15 cellular contexts compared by ENCODE assay signal in genomic region chr2:160253440-160254296, GRCh38. TPM values are rescaled to one million over a fixed set of nuclear protein-coding genes. Genes with fewer than 3 reads are reported as not detected.
DNase-seq lines count a peak whose midpoint lies in the region; ATAC-seq, FAIRE-seq and TF ChIP-seq lines count a peak whose summit lies in the region.
"Had no signal": no experiment of that assay in that cellular context is flagged by ENCODE, and none has a peak within 500 bp of the region (broad histone marks: within the 10 kb centered on the region; RNA-seq: fewer than 3 reads in every experiment).

No MANE protein-coding gene starts in this region.

- TF ChIP-seq EP300 in Ishikawa (IDR thresholded peaks at IDR 0.05; ENCODE audit: borderline replicate concordance) = peak; percentile 36; the same call in 1 of the 2 replicates

- TF ChIP-seq CTCF in astrocyte of the spinal cord (IDR thresholded peaks at IDR 0.05; ENCODE audit: low read depth, low read length) = no peak
- no peak for TF ChIP-seq CTCF in kidney (IDR thresholded peaks at IDR 0.05; ENCODE audit: borderline replicate concordance, extremely low read depth, insufficient read depth)

- no peaks in the 10 kb centered on the region for H3K36me3 ChIP-seq in kidney (ENCODE audit: control insufficient read depth in 1 of 2, insufficient read depth in 2 of 2, low read length in 2 of 2)
- peaks cover 0 to 3% (median 0%) of the 10 kb centered on the region in 3 donors for H3K36me3 ChIP-seq in skeletal muscle tissue (ENCODE audit: control insufficient read depth in 3 of 3, insufficient read depth in 3 of 3, low read length in 3 of 3)
- H3K36me3 ChIP-seq: thyroid gland had no signal

- H3K4me1 ChIP-seq in kidney (ENCODE audit: control insufficient read depth in 1 of 2, insufficient read depth in 1 of 2, low read depth in 1 of 2, low read length in 2 of 2) = peaks cover 10 to 25% of the 10 kb centered on the region in 2 donors
- peaks cover 17 to 34% (median 20%) of the 10 kb centered on the region in 3 donors for H3K4me1 ChIP-seq in skeletal muscle tissue (ENCODE audit: control insufficient read depth in 3 of 3, insufficient read depth in 3 of 3, low read length in 3 of 3)

- H3K9me3 ChIP-seq in kidney (ENCODE audit: control insufficient read depth in 1 of 2, low read length in 2 of 2) (no peaks in the 10 kb centered on the region), skeletal muscle tissue (ENCODE audit: control insufficient read depth in 3 of 3, low read length in 3 of 3) (no peaks in the 10 kb centered on the region)
- H3K9me3 ChIP-seq: thyroid gland had no signal

- in situ Hi-C loops in astrocyte of the spinal cord (cut with HindIII; ENCODE audit: low sequenced_read_pairs) = no loop called here

- H3K27ac ChIP-seq in kidney (ENCODE audit: low read depth in 2 of 2, low read length in 2 of 2) (peak overlapping the region; percentile 14 to 47), skeletal muscle tissue (ENCODE audit: low read depth, low read length) (peak overlapping the region; percentile 77)
- H3K27ac ChIP-seq: skin epidermis, thyroid gland had no signal

- TF ChIP-seq RAD21 in Ishikawa (IDR thresholded peaks at IDR 0.05; ENCODE audit: low read depth) = no peak

- H3K4me3 ChIP-seq in astrocyte of the spinal cord (ENCODE audit: low read depth, low read length) (no peak overlapping the region), kidney (ENCODE audit: low read length in 2 of 2) (peak overlapping the region; percentile 32 to 53), skeletal muscle tissue (ENCODE audit: low read length in 3 of 3) (peak overlapping the region; percentile 72 to 87 (median 79))
- H3K4me3 ChIP-seq: skin epidermis, thyroid gland had no signal

- ATAC-seq in GM21619 (IDR thresholded peaks at IDR 0.05; ENCODE audit: unreplicated experiment) = no peak

- no peaks in the 10 kb centered on the region for H3K27me3 ChIP-seq in skeletal muscle tissue (ENCODE audit: control insufficient read depth in 3 of 3, insufficient read depth in 3 of 3, low read length in 3 of 3)
- H3K27me3 ChIP-seq: thyroid gland had no signal

- DNase-seq in astrocyte of the spinal cord (ENCODE audit: low read depth, low spot score) (peak; percentile 74), kidney (no peak), OCI-M1 (lab: John Stamatoyannopoulos, UW) (no peak), GOT3 (lab: John Stamatoyannopoulos, UW) (no peak)
- DNase-seq: activated CD4-positive, alpha-beta T cell treated with anti-CD3 and anti-CD28 coated beads, Interleukin-2, amount 50 U/mL, for 1 hour; activated effector memory CD4-positive, alpha-beta T cell treated with Interleukin-2 at 50 U/mL for 16 hours; caudate nucleus; erythroblast; Kasumi-1; NCI-H2029; thyroid gland had no signal

- intact Hi-C loops in kidney (cut with DNase I) = no loop called here

- no peak overlapping the region for H3K9ac ChIP-seq in kidney (ENCODE audit: low read length in 2 of 2)
- H3K9ac ChIP-seq in skeletal muscle tissue (ENCODE audit: low read depth in 1 of 3, low read length in 3 of 3) = peak overlapping the region; percentile 70 to 88 (median 85)

- FAIRE-seq in kidney (lab: Jason Lieb, UNC) = peak; percentile 49

TF ChIP-seq in Ishikawa, 13 proteins besides CTCF, POLR2A, EP300 and RAD21:
- TF ChIP-seq TAF1 (IDR thresholded peaks at IDR 0.05; ENCODE audit: low read depth) (no peak), TEAD4 (IDR thresholded peaks at IDR 0.05) (peak; percentile 46; the same call in 1 of the 2 replicates), EGR1 (IDR thresholded peaks at IDR 0.05) (no peak), FOXM1 (IDR thresholded peaks at IDR 0.05; ENCODE audit: borderline replicate concordance, low read depth) (no peak), CREB1 (IDR thresholded peaks at IDR 0.05; ENCODE audit: low read depth) (no peak), CEBPB (IDR thresholded peaks at IDR 0.05) (no peak), YY1 (IDR thresholded peaks at IDR 0.05; ENCODE audit: low read depth) (no peak), NFIC (IDR thresholded peaks at IDR 0.05) (peak; percentile 53; the same call in 1 of the 2 replicates), MAX (IDR thresholded peaks at IDR 0.05) (0 out of 2 replicates have a peak, but pooled peaks have one; percentile 25), ZBTB7A (IDR thresholded peaks at IDR 0.05; ENCODE audit: low read depth) (no peak), TCF12 (IDR thresholded peaks at IDR 0.05; ENCODE audit: low read depth) (no peak)
- TF ChIP-seq, protein P1, sequence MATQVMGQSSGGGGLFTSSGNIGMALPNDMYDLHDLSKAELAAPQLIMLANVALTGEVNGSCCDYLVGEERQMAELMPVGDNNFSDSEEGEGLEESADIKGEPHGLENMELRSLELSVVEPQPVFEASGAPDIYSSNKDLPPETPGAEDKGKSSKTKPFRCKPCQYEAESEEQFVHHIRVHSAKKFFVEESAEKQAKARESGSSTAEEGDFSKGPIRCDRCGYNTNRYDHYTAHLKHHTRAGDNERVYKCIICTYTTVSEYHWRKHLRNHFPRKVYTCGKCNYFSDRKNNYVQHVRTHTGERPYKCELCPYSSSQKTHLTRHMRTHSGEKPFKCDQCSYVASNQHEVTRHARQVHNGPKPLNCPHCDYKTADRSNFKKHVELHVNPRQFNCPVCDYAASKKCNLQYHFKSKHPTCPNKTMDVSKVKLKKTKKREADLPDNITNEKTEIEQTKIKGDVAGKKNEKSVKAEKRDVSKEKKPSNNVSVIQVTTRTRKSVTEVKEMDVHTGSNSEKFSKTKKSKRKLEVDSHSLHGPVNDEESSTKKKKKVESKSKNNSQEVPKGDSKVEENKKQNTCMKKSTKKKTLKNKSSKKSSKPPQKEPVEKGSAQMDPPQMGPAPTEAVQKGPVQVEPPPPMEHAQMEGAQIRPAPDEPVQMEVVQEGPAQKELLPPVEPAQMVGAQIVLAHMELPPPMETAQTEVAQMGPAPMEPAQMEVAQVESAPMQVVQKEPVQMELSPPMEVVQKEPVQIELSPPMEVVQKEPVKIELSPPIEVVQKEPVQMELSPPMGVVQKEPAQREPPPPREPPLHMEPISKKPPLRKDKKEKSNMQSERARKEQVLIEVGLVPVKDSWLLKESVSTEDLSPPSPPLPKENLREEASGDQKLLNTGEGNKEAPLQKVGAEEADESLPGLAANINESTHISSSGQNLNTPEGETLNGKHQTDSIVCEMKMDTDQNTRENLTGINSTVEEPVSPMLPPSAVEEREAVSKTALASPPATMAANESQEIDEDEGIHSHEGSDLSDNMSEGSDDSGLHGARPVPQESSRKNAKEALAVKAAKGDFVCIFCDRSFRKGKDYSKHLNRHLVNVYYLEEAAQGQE (IDR thresholded peaks at IDR 0.05; ENCODE audit: low read depth) = no peak
- TF ChIP-seq, protein P2, sequence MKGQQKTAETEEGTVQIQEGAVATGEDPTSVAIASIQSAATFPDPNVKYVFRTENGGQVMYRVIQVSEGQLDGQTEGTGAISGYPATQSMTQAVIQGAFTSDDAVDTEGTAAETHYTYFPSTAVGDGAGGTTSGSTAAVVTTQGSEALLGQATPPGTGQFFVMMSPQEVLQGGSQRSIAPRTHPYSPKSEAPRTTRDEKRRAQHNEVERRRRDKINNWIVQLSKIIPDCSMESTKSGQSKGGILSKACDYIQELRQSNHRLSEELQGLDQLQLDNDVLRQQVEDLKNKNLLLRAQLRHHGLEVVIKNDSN (IDR thresholded peaks at IDR 0.05) = no peak

RNA-seq across cellular contexts. Expression of gene ITGB6, which starts 53.6 kb away (rescaled TPM):
- total RNA-seq in kidney (302 TPM), skeletal muscle tissue (17.2 TPM)
- 13.4 TPM for polyA plus RNA-seq in kidney (ENCODE audit: insufficient read depth, low read depth, low replicate concordance)

Comparison
In these comparisons a context has a peak if more than half of its experiments do, and no peak if none do; other contexts are left out.
1. H3K9ac ChIP-seq: peak in skeletal muscle tissue (3 of 3); none in kidney (0 of 2).
2. RNA of gene ITGB6, which starts 53.6 kb away (total RNA-seq): 302 TPM in kidney (single experiment); 17.2 TPM in skeletal muscle tissue (single experiment); every median in the first group is over 10 times any median in the second.